Comparison of ENCODE assay signal across 9 cellular contexts in genomic region chr19:21586341-21587116, GRCh38.
DNase-seq lines count a peak whose midpoint lies in the region; ATAC-seq and TF ChIP-seq lines count a peak whose summit lies in the region.
"Had no signal": no experiment of that assay in that cellular context is flagged by ENCODE, and none has a peak within 500 bp of the region (broad histone marks: within the 10 kb centered on the region; RNA-seq: fewer than 3 reads in every experiment).

No MANE protein-coding gene starts in this region.

- peaks cover 4% of the 10 kb centered on the region for H3K9me3 ChIP-seq in RWPE2 (ENCODE audit: severe bottlenecking)

- no peak for TF ChIP-seq CTCF in RWPE2 (IDR thresholded peaks at IDR 0.05; ENCODE audit: poor library complexity, severe bottlenecking)
- no peak for TF ChIP-seq CTCF in nephron progenitor cell (IDR thresholded peaks at IDR 0.05)

- ATAC-seq in RWPE2 (ENCODE audit: low read depth) (0 out of 3 replicates have a peak, but pooled peaks have one; percentile 31), HG02973 (IDR thresholded peaks at IDR 0.05; ENCODE audit: unreplicated experiment) (no peak)

- peaks cover 51% of the 10 kb centered on the region for H3K27me3 Mint-ChIP-seq in nephron progenitor cell (ENCODE audit: low read depth, poor library complexity)

- H3K4me3 Mint-ChIP-seq in nephron progenitor cell, result peak overlapping the region; percentile 72

- DNase-seq in CD1c-positive myeloid dendritic cell (ENCODE audit: extremely low spot score) (peak; percentile 10), RWPE2 (ENCODE audit: low spot score) (no peak), erythroblast (lab: John Stamatoyannopoulos, UW) (peak; percentile 11 to 37), nephron progenitor cell (peak; percentile 44), NCI-H526 treated with DMSO at 0.1 percent for 48 hours (lab: John Stamatoyannopoulos, UW) (no peak), T-helper 9 cell (no peak), amniotic stem cell (lab: John Stamatoyannopoulos, UW) (no peak)
- DNase-seq: NCI-H446 treated with DMSO at 0.1 percent for 48 hours had no signal

- H3K4me1 ChIP-seq in RWPE2 (ENCODE audit: insufficient read depth, poor library complexity, severe bottlenecking), result no peaks in the 10 kb centered on the region

- H3K27me3 ChIP-seq in RWPE2 (ENCODE audit: insufficient read depth, poor library complexity, severe bottlenecking), result no peaks in the 10 kb centered on the region

- H3K4me1 Mint-ChIP-seq in nephron progenitor cell, result no peaks in the 10 kb centered on the region

- H3K27ac Mint-ChIP-seq in nephron progenitor cell, result no peak overlapping the region

- H3K4me3 ChIP-seq in RWPE2 (ENCODE audit: severe bottlenecking), result peak overlapping the region; percentile 11

- H3K36me3 ChIP-seq in RWPE2 (ENCODE audit: low read depth), result no peaks in the 10 kb centered on the region

- TF ChIP-seq POLR2A in erythroblast (IDR thresholded peaks at IDR 0.05; ENCODE audit: low read length), result no peak

- no peak overlapping the region for H3K27ac ChIP-seq in RWPE2 (ENCODE audit: poor library complexity, severe bottlenecking)

- peaks cover 4% of the 10 kb centered on the region for H3K36me3 Mint-ChIP-seq in nephron progenitor cell (ENCODE audit: low read depth)

- peaks cover 73% of the 10 kb centered on the region for H3K9me3 Mint-ChIP-seq in nephron progenitor cell

Comparison
In these comparisons a context has a peak if more than half of its experiments do, and no peak if none do; other contexts are left out.
1. DNase-seq: peak in CD1c-positive myeloid dendritic cell (single experiment), erythroblast (2 of 2) and nephron progenitor cell (single experiment); none in RWPE2 (single experiment), NCI-H526 treated with DMSO at 0.1 percent for 48 hours (single experiment), T-helper 9 cell (single experiment) and amniotic stem cell (single experiment).